In genomic region chr6:166441641-166442078, GRCh38 we compare ENCODE assay signal across 25 cellular contexts. TPM values are rescaled to one million over a fixed set of nuclear protein-coding genes. Genes with fewer than 3 reads are reported as not detected.
DNase-seq lines count a peak whose midpoint lies in the region; ATAC-seq and TF ChIP-seq lines count a peak whose summit lies in the region.
"Had no signal": no experiment of that assay in that cellular context is flagged by ENCODE, and none has a peak within 500 bp of the region (broad histone marks: within the 10 kb centered on the region; RNA-seq: fewer than 3 reads in every experiment).

No MANE protein-coding gene starts in this region.

- H3K79me2 ChIP-seq in DND-41 (ENCODE audit: insufficient read depth, low read length), result no peaks in the 10 kb centered on the region

- H3K4me3 Mint-ChIP-seq in HFFc6, result no peak overlapping the region
- H3K4me3 Mint-ChIP-seq: activated CD4-positive, alpha-beta T cell treated with anti-CD3 and anti-CD28 coated beads, Interleukin-2, amount 10 ng/mL, durations not matched to agents 7 days and 5 days; activated CD8-positive, alpha-beta memory T cell treated with anti-CD3 and anti-CD28 coated beads, Interleukin-2, amount 10 ng/mL, durations not matched to agents 7 days and 5 days; activated naive CD8-positive, alpha-beta T cell; CD4-positive, CD25-positive, alpha-beta regulatory T cell; central memory CD8-positive, alpha-beta T cell; nephron progenitor cell had no signal

- no peak overlapping the region for H2AFZ ChIP-seq in DND-41 (ENCODE audit: low read depth, low read length)

- H3K36me3 Mint-ChIP-seq in HFFc6 (ENCODE audit: low read depth), result no peaks in the 10 kb centered on the region
- H3K36me3 Mint-ChIP-seq: activated CD8-positive, alpha-beta memory T cell treated with anti-CD3 and anti-CD28 coated beads, Interleukin-2, amount 10 ng/mL, durations not matched to agents 7 days and 5 days; activated naive CD8-positive, alpha-beta T cell had no signal

- no peak for ATAC-seq in DND-41 (ENCODE audit: insufficient read depth, low read depth)
- ATAC-seq: activated CD8-positive, alpha-beta memory T cell treated with anti-CD3 and anti-CD28 coated beads, Interleukin-2, amount 10 ng/mL, durations not matched to agents 7 days and 5 days; heart right ventricle had no signal

- TF ChIP-seq CTCF in DND-41 (IDR thresholded peaks at IDR 0.05; ENCODE audit: borderline replicate concordance, extremely low read depth, low read length, poor library complexity, severe bottlenecking) (peak; percentile 10), GM12873 (IDR thresholded peaks at IDR 0.05; ENCODE audit: insufficient read depth, low read depth, low read length, missing control alignments) (peak; percentile 24), testis (IDR thresholded peaks at IDR 0.05) (no peak), HFFc6 (IDR thresholded peaks at IDR 0.05) (no peak)

- peaks cover 26% of the 10 kb centered on the region for H3K4me1 ChIP-seq in DND-41 (ENCODE audit: insufficient read depth, low read length)
- no peaks in the 10 kb centered on the region for H3K4me1 ChIP-seq in testis
- H3K4me1 ChIP-seq: HAP-1, right atrium auricular region, thyroid gland had no signal

- H3K27me3 ChIP-seq in DND-41 (ENCODE audit: insufficient read depth, low read length, poor library complexity) (no peaks in the 10 kb centered on the region), testis (no peaks in the 10 kb centered on the region)
- H3K27me3 ChIP-seq: heart right ventricle, ovary, right atrium auricular region, thyroid gland had no signal

- H3K36me3 ChIP-seq in DND-41 (ENCODE audit: insufficient read depth, low read length) (no peaks in the 10 kb centered on the region), testis (ENCODE audit: low read depth, missing control alignments) (no peaks in the 10 kb centered on the region)
- H3K36me3 ChIP-seq: HAP-1, ovary, right atrium auricular region had no signal

- DNase-seq in DND-41 (no peak), mesenteric fat pad (ENCODE audit: low spot score) (peak; percentile 84), testis (no peak), HFFc6 (no peak), GDM1 (lab: John Stamatoyannopoulos, UW) (no peak)
- DNase-seq: activated CD4-positive, alpha-beta T cell treated with anti-CD3 and anti-CD28 coated beads, Interleukin-2, amount 10 ng/mL, durations not matched to agents 7 days and 5 days; activated CD8-positive, alpha-beta memory T cell treated with anti-CD3 and anti-CD28 coated beads, Interleukin-2, amount 10 ng/mL, durations not matched to agents 7 days and 5 days; heart right ventricle; Karpas-422; left ventricle myocardium inferior; NCI-H1694 treated with DMSO at 0.1 percent for 48 hours; nephron progenitor cell; ovary; spleen; stimulated activated CD4-positive, alpha-beta T cell treated with anti-CD3 and anti-CD28 coated beads, Interleukin-4, amount 100 ng/mL, for 1 hour; stimulated activated naive CD4-positive, alpha-beta T cell; T-helper 9 cell; thyroid gland had no signal

- H3K27ac ChIP-seq in DND-41 (ENCODE audit: low read length), result no peak overlapping the region
- peak overlapping the region; percentile 38 for H3K27ac ChIP-seq in angular gyrus (ENCODE audit: low read depth, low read length)
- no peak overlapping the region for H3K27ac ChIP-seq in testis
- H3K27ac ChIP-seq: heart right ventricle, left ventricle myocardium inferior, ovary, right atrium auricular region, spleen, thyroid gland had no signal

- no peak overlapping the region for H3K27ac Mint-ChIP-seq in HFFc6
- H3K27ac Mint-ChIP-seq: activated CD4-positive, alpha-beta T cell treated with anti-CD3 and anti-CD28 coated beads, Interleukin-2, amount 10 ng/mL, durations not matched to agents 7 days and 5 days; activated CD8-positive, alpha-beta memory T cell treated with anti-CD3 and anti-CD28 coated beads, Interleukin-2, amount 10 ng/mL, durations not matched to agents 7 days and 5 days; activated naive CD8-positive, alpha-beta T cell; nephron progenitor cell had no signal

- H3K4me2 ChIP-seq in DND-41 (ENCODE audit: insufficient read depth, low read length), result no peak overlapping the region

- intact Hi-C loops in testis (cut with DNase I; ENCODE audit: low total_unique reads), result no loop called here

- peaks cover 4% of the 10 kb centered on the region for H3K27me3 Mint-ChIP-seq in HFFc6 (ENCODE audit: insufficient read depth)
- H3K27me3 Mint-ChIP-seq: activated CD4-positive, alpha-beta T cell treated with anti-CD3 and anti-CD28 coated beads, Interleukin-2, amount 10 ng/mL, durations not matched to agents 7 days and 5 days; CD4-positive, CD25-positive, alpha-beta regulatory T cell had no signal

- H3K9me3 ChIP-seq in DND-41 (ENCODE audit: insufficient read depth, low read length, severe bottlenecking) (no peaks in the 10 kb centered on the region), testis (no peaks in the 10 kb centered on the region)
- H3K9me3 ChIP-seq: HAP-1, heart right ventricle, left ventricle myocardium inferior, ovary, right atrium auricular region, spleen, thyroid gland had no signal

- no peak overlapping the region for H3K9ac ChIP-seq in DND-41 (ENCODE audit: low read depth, low read length)

- no peaks in the 10 kb centered on the region for H3K9me3 Mint-ChIP-seq in HFFc6
- H3K9me3 Mint-ChIP-seq: activated CD4-positive, alpha-beta T cell treated with anti-CD3 and anti-CD28 coated beads, Interleukin-2, amount 10 ng/mL, durations not matched to agents 7 days and 5 days; CD4-positive, CD25-positive, alpha-beta regulatory T cell; central memory CD8-positive, alpha-beta T cell; nephron progenitor cell had no signal

- TF ChIP-seq POLR2A in testis (IDR thresholded peaks at IDR 0.05), result no peak

- H3K4me1 Mint-ChIP-seq in HFFc6 (ENCODE audit: low read depth), result no peaks in the 10 kb centered on the region

- WGBS in testis, 2 donors, result 86 to 87% methylated on average over 4 to 17 of the region's 17 CpGs

- H3K4me3 ChIP-seq in DND-41 (ENCODE audit: low read depth in 1 of 2, low read length in 2 of 2) (no peak overlapping the region), testis (no peak overlapping the region)
- H3K4me3 ChIP-seq: HAP-1, heart right ventricle, left ventricle myocardium inferior, ovary, right atrium auricular region, spleen, thyroid gland had no signal

- H4K20me1 ChIP-seq in DND-41 (ENCODE audit: insufficient read depth, low read length), result no peaks in the 10 kb centered on the region

RNA-seq across cellular contexts. Expression of gene MPC1, which starts 58.9 kb away (rescaled TPM):
- total RNA-seq in mesenteric fat pad (49.1 TPM), testis (10 to 100 TPM; 22.5 to 24.0 TPM)
- polyA plus RNA-seq in testis (ENCODE audit: insufficient read depth, low read depth, low replicate concordance), result 54.2 TPM
- total RNA-seq in HFFc6 (2021; fragmentation: NEBNext Ultra II Directional; extraction: Animal tissue kit (Norgen Biotek cat#: 25700)), result 10 to 100 TPM; 21.7 to 24.5 (median 22.9) TPM

Comparison
In these comparisons a context has a peak if more than half of its experiments do, and no peak if none do; other contexts are left out.
1. CTCF ChIP-seq: peak in DND-41 (single experiment) and GM12873 (single experiment); none in testis (0 of 3) and HFFc6 (single experiment).